7 cellular contexts compared by ENCODE assay signal in genomic region chr7:128476402-128477335, GRCh38.
DNase-seq lines count a peak whose midpoint lies in the region; ATAC-seq, FAIRE-seq and TF ChIP-seq lines count a peak whose summit lies in the region.
"Not testable (repeated sequence)": the region's sequence is repeated elsewhere in the genome, so short reads cannot be mapped to it uniquely, and the experiment has no call there.

A gene with protein sequence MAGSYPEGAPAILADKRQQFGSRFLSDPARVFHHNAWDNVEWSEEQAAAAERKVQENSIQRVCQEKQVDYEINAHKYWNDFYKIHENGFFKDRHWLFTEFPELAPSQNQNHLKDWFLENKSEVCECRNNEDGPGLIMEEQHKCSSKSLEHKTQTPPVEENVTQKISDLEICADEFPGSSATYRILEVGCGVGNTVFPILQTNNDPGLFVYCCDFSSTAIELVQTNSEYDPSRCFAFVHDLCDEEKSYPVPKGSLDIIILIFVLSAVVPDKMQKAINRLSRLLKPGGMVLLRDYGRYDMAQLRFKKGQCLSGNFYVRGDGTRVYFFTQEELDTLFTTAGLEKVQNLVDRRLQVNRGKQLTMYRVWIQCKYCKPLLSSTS (plus strand): TSS chr7:128476748. CDS start chr7:128476766, 18 bp downstream.

- DNase-seq in GM18507 (ENCODE audit: extremely low spot score, insufficient read length, low read depth), result not testable (repeated sequence)
- peak; percentile 95 for DNase-seq in NCI-H2029 (lab: John Stamatoyannopoulos, UW)
- DNase-seq in T-helper 22 cell (ENCODE audit: low read depth), result peak; percentile 87
- DNase-seq in astrocyte of the spinal cord (ENCODE audit: low read depth, low spot score), result peak; percentile 90
- DNase-seq in hippocampal formation (lab: John Stamatoyannopoulos, UW), result peak; percentile 77 to 86
- DNase-seq in retinal pigment epithelial cell (ENCODE audit: low read depth), result peak; percentile 75

- TF ChIP-seq CTCF in astrocyte of the spinal cord (IDR thresholded peaks at IDR 0.05; ENCODE audit: low read depth, low read length) (peak; percentile 44), retinal pigment epithelial cell (conservative IDR thresholded peaks at IDR 0.05; ENCODE audit: low read depth, low read length) (peak; percentile 50)

- H3K4me3 ChIP-seq in astrocyte of the spinal cord (ENCODE audit: low read depth, low read length) (peak within 1 kb of the TSS; percentile 83), retinal pigment epithelial cell (ENCODE audit: low read length) (peak within 1 kb of the TSS; percentile 63)

- peak; percentile 92 for ATAC-seq in HG02981 (IDR thresholded peaks at IDR 0.05; ENCODE audit: unreplicated experiment)

- FAIRE-seq in GM18507 (lab: Jason Lieb, UNC), result peak; percentile 80

- in situ Hi-C loops in astrocyte of the spinal cord (cut with HindIII; ENCODE audit: low sequenced_read_pairs), result not testable (repeated sequence)
